ENCODE assay signal across 12 cellular contexts in genomic region chr9:37746448-37747270, GRCh38. TPM values are rescaled to one million over a fixed set of nuclear protein-coding genes. Genes with fewer than 3 reads are reported as not detected.
A peak's percentile ranks its signal among the peaks of the same experiment; 100 is the strongest.
DNase-seq lines count a peak whose midpoint lies in the region; ATAC-seq and TF ChIP-seq lines count a peak whose summit lies in the region.
"Had no signal": no experiment of that assay in that cellular context is flagged by ENCODE, and none has a peak within 500 bp of the region (broad histone marks: within the 10 kb centered on the region; RNA-seq: fewer than 3 reads in every experiment).

No MANE protein-coding gene starts in this region.

- H3K4me3 ChIP-seq in BLaER1 treated with 17β-estradiol and CSF1 and Interleukin-3, amounts not matched to agents 10 nM and 100 nM: no peak overlapping the region
- H3K4me3 ChIP-seq: colonic mucosa had no signal

- H3K27me3 Mint-ChIP-seq in HFFc6 (ENCODE audit: insufficient read depth): peaks cover 8% of the 10 kb centered on the region

- peak overlapping the region in 4 of 11 experiments; percentile 14 to 34 (median 26); a peak in 4 of 22 replicates for H3K9ac ChIP-seq in BLaER1 treated with 17β-estradiol and CSF1 and Interleukin-3, amounts not matched to agents 10 nM and 100 nM

- H3K36me3 ChIP-seq in BLaER1 treated with 17β-estradiol and CSF1 and Interleukin-3, amounts not matched to agents 10 nM and 100 nM: no peaks in the 10 kb centered on the region
- H3K36me3 ChIP-seq: colonic mucosa had no signal

- H3K27me3 ChIP-seq in BLaER1 treated with 17β-estradiol and CSF1 and Interleukin-3, amounts not matched to agents 10 nM and 100 nM: no peaks in the 10 kb centered on the region
- H3K27me3 ChIP-seq: colonic mucosa had no signal

- H3K4me1 Mint-ChIP-seq in HFFc6 (ENCODE audit: low read depth): peaks cover 17% of the 10 kb centered on the region

- no peaks in the 10 kb centered on the region for H3K36me3 Mint-ChIP-seq in HFFc6 (ENCODE audit: low read depth)
- H3K36me3 Mint-ChIP-seq: CD4-positive, CD25-positive, alpha-beta regulatory T cell had no signal

- no peak for ATAC-seq in GM21360 (IDR thresholded peaks at IDR 0.05; ENCODE audit: unreplicated experiment)

- no peaks in the 10 kb centered on the region for H3K9me3 Mint-ChIP-seq in HFFc6

- peaks cover 0 to 5% (median 0%) of the 10 kb centered on the region in 11 experiments; a peak in 2 of 22 replicates for H4K20me1 ChIP-seq in BLaER1 treated with 17β-estradiol and CSF1 and Interleukin-3, amounts not matched to agents 10 nM and 100 nM

- no peaks in the 10 kb centered on the region for H3K9me3 ChIP-seq in BLaER1 treated with 17β-estradiol and CSF1 and Interleukin-3, amounts not matched to agents 10 nM and 100 nM (replicated peaks in 1 of 11)
- H3K9me3 ChIP-seq: colonic mucosa had no signal

- H3K27ac ChIP-seq in BLaER1 treated with 17β-estradiol and CSF1 and Interleukin-3, amounts not matched to agents 10 nM and 100 nM: no peak overlapping the region
- H3K27ac ChIP-seq in VCaP: peak overlapping the region; percentile 52
- H3K27ac ChIP-seq: colonic mucosa, HL-60 had no signal

- H3K4me3 Mint-ChIP-seq in HFFc6: peak overlapping the region; percentile 0; the same call in 1 of the 2 replicates
- H3K4me3 Mint-ChIP-seq: CD4-positive, CD25-positive, alpha-beta regulatory T cell had no signal

- H3K4me1 ChIP-seq in BLaER1 treated with 17β-estradiol and CSF1 and Interleukin-3, amounts not matched to agents 10 nM and 100 nM: peaks cover 7 to 35% (median 26%) of the 10 kb centered on the region in 10 experiments; a peak in 17 of 20 replicates
- H3K4me1 ChIP-seq: colonic mucosa had no signal

- no peak for TF ChIP-seq CTCF in HFFc6 (IDR thresholded peaks at IDR 0.05)
- TF ChIP-seq CTCF in VCaP (conservative IDR thresholded peaks at IDR 0.05): no peak

- peak; percentile 88 for DNase-seq in HFFc6
- peak; percentile 4 for DNase-seq in medulla oblongata (ENCODE audit: extremely low spot score)
- DNase-seq in 8988T: no peak
- no peak for DNase-seq in superior temporal gyrus (ENCODE audit: extremely low spot score)
- DNase-seq in LoVo (ENCODE audit: low spot score): no peak

- peak overlapping the region in 9 of 11 experiments; percentile 48 to 87 (median 75); a peak in 18 of 22 replicates for H3K4me2 ChIP-seq in BLaER1 treated with 17β-estradiol and CSF1 and Interleukin-3, amounts not matched to agents 10 nM and 100 nM

- peak overlapping the region; percentile 45 for H3K27ac Mint-ChIP-seq in HFFc6
- H3K27ac Mint-ChIP-seq: CD4-positive, CD25-positive, alpha-beta regulatory T cell; progenitor cell of endocrine pancreas had no signal

RNA-seq across cellular contexts. Expression of gene TRMT10B, which starts 6.9 kb away (rescaled TPM):
- total RNA-seq in HFFc6 (2021; fragmentation: NEBNext Ultra II Directional; extraction: Animal tissue kit (Norgen Biotek cat#: 25700)): 1 to 10 TPM; 2.1 to 3.1 (median 2.6) TPM

RNA-seq across cellular contexts. Expression of gene EXOSC3, which starts 38.2 kb away (rescaled TPM):
- 10 to 100 TPM; 37.7 to 49.8 (median 41.9) TPM for total RNA-seq in HFFc6 (2021; fragmentation: NEBNext Ultra II Directional; extraction: Animal tissue kit (Norgen Biotek cat#: 25700))

RNA-seq across cellular contexts. Expression of gene DCAF10, which starts 53.9 kb away (rescaled TPM):
- total RNA-seq in HFFc6 (2021; fragmentation: NEBNext Ultra II Directional; extraction: Animal tissue kit (Norgen Biotek cat#: 25700)): 10 to 100 TPM; 18.3 to 26.5 (median 23.1) TPM

Comparison
In these comparisons a context has a peak if more than half of its experiments do, and no peak if none do; other contexts are left out.
1. DNase-seq: peak in HFFc6 (single experiment) and medulla oblongata (single experiment); none in 8988T (single experiment), superior temporal gyrus (single experiment) and LoVo (single experiment).